ENCODE assay signal across 8 cellular contexts in genomic region chr9:125706661-125707539, GRCh38. TPM values are rescaled to one million over a fixed set of nuclear protein-coding genes. Genes with fewer than 3 reads are reported as not detected.
DNase-seq lines count a peak whose midpoint lies in the region; ATAC-seq and TF ChIP-seq lines count a peak whose summit lies in the region.

TSS of gene MAPKAP1 (minus strand) at chr9:125707208. CDS start at chr9:125672574, 34,634 bp downstream.

- H3K27me3 ChIP-seq in ectodermal cell (ENCODE audit: control insufficient read depth, insufficient read depth, low read length, poor library complexity, severe bottlenecking) (no peaks in the 10 kb centered on the region), lower lobe of right lung (ENCODE audit: low read depth) (no peaks in the 10 kb centered on the region)

- H3K9me3 ChIP-seq in ectodermal cell (ENCODE audit: control insufficient read depth, low read length): no peaks in the 10 kb centered on the region
- no peaks in the 10 kb centered on the region for H3K9me3 ChIP-seq in lower lobe of right lung

- intact Hi-C loops in lower lobe of right lung (cut with DNase I): no loop called here

- DNase-seq in COLO668 (lab: John Stamatoyannopoulos, UW; ENCODE audit: unreplicated experiment) (peak; percentile 97), GM20000 (ENCODE audit: low spot score) (peak; percentile 94), HS-5 (ENCODE audit: low read depth) (peak; percentile 82), NK-92 (lab: John Stamatoyannopoulos, UW; ENCODE audit: unreplicated experiment) (peak; percentile 60), lower lobe of right lung (peak; percentile 99)
- DNase-seq in activated CD8-positive, alpha-beta memory T cell treated with anti-CD3 and anti-CD28 coated beads for 1 hour (ENCODE audit: extremely low read depth in 1 of 2, low read depth in 1 of 2): peak; percentile 84 to 89
- DNase-seq in stimulated activated CD4-positive, alpha-beta T cell treated with anti-CD3 and anti-CD28 coated beads, TNF-alpha, amount 100 ng/mL, for 1 hour (ENCODE audit: low read depth in 3 of 3, low spot score in 1 of 3): peak; percentile 81 to 91 (median 89)

- 1% methylated on average over 65 of the region's 65 CpGs for WGBS in ectodermal cell, 2 experiments

- H3K4me3 ChIP-seq in ectodermal cell (ENCODE audit: insufficient read depth, low read depth, low read length) (peak within 1 kb of the TSS; percentile 94), lower lobe of right lung (peak within 1 kb of the TSS; percentile 98)

- no peak for TF ChIP-seq CTCF in GM20000 (IDR thresholded peaks at IDR 0.05; ENCODE audit: extremely low read depth, missing control alignments)
- no peak for TF ChIP-seq CTCF in lower lobe of right lung (IDR thresholded peaks at IDR 0.05)

- H3K27ac ChIP-seq in ectodermal cell (ENCODE audit: insufficient read depth, low read depth, low read length, poor library complexity, severe bottlenecking) (no peak within 1 kb of the TSS), lower lobe of right lung (peak within 1 kb of the TSS; percentile 90)

- H3K36me3 ChIP-seq in ectodermal cell (ENCODE audit: control insufficient read depth, insufficient read depth, low read length): no peaks in the 10 kb centered on the region
- no peaks in the 10 kb centered on the region for H3K36me3 ChIP-seq in lower lobe of right lung

- peaks cover 4% of the 10 kb centered on the region for H3K4me1 ChIP-seq in ectodermal cell (ENCODE audit: control insufficient read depth, insufficient read depth, low read length)
- H3K4me1 ChIP-seq in lower lobe of right lung: peaks cover 24% of the 10 kb centered on the region

- ATAC-seq in lower lobe of right lung: peak; percentile 100

RNA-seq across cellular contexts. Expression of gene MAPKAP1, which starts in this region (rescaled TPM):
- 75.0 TPM for polyA plus RNA-seq in ectodermal cell (2013, experiment 1 of 4)
- polyA plus RNA-seq in ectodermal cell (2013, experiment 2 of 4): 59.8 TPM
- polyA plus RNA-seq in ectodermal cell (2013, experiment 3 of 4): 46.1 TPM
- polyA plus RNA-seq in ectodermal cell (2013, experiment 4 of 4): 52.4 TPM
- total RNA-seq in lower lobe of right lung: 71.5 TPM
